ENCODE assay signal across 27 cellular contexts in the genomic region with DNA sequence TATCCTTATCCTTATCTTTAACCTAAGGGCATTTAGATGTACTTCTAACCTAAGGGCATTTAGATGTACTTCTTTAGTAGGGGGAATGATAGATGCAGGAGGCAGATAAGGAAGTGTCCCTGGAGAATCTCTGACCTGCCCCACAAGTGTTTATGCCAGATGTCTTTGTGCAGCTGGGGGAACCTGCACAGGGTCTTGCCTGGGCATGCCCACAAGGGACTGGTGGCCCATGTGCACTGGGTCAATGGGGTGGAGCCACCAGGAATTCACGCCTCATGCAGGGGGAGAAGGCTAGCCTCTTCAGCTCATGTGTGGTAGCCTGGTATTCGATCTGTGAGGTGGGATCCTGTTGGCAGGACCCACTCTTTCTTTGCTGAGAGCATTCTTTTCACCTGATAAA. TPM values are rescaled to one million over a fixed set of nuclear protein-coding genes. Genes with fewer than 3 reads are reported as not detected.
"Had no signal": no experiment of that assay in that cellular context is flagged by ENCODE, and none has a peak within 500 bp of the region (broad histone marks: within the 10 kb centered on the region; RNA-seq: fewer than 3 reads in every experiment).

No MANE protein-coding gene starts in this region.

- H3K27ac ChIP-seq: colonic mucosa, esophagus muscularis mucosa, foreskin keratinocyte, gastroesophageal sphincter, heart left ventricle, hepatocyte, left lung, prostate gland, right atrium auricular region, sigmoid colon, stomach, thyroid gland had no signal

- H2AFZ ChIP-seq: hepatocyte had no signal

- ATAC-seq: foreskin keratinocyte; gastroesophageal sphincter; heart left ventricle; left cardiac atrium; left lung; naive thymus-derived CD8-positive, alpha-beta T cell; stimulated activated naive B cell treated with anti-CD40 and anti-IgM and Interleukin-4, amounts not matched to agents 10 μg/mL and 1 μg/mL and 100 μg/mL, for 72 hours had no signal

- H3K4me2 ChIP-seq: hepatocyte had no signal

- H3K27me3 ChIP-seq: colonic mucosa, esophagus muscularis mucosa, foreskin keratinocyte, gastroesophageal sphincter, left lung, right atrium auricular region, sigmoid colon, stomach, thyroid gland had no signal

- FAIRE-seq: endothelial cell of umbilical vein had no signal

- H3K36me3 ChIP-seq: colonic mucosa, esophagus muscularis mucosa, gastroesophageal sphincter, heart left ventricle, left lung, prostate gland, right atrium auricular region, sigmoid colon, stomach, thyroid gland had no signal

- DNase-seq: colonic mucosa; effector CD8-positive, alpha-beta T cell; foreskin keratinocyte; heart left ventricle; left cardiac atrium; left lung; naive thymus-derived CD8-positive, alpha-beta T cell; nephron progenitor cell; nucleus accumbens; sigmoid colon; stimulated activated naive B cell treated with anti-CD40 and anti-IgM and Interleukin-4, amounts not matched to agents 10 μg/mL and 1 μg/mL and 100 μg/mL, for 72 hours; stomach; thyroid gland had no signal

- H3K9me3 ChIP-seq: colonic mucosa, prostate gland, sigmoid colon, thyroid gland had no signal

- H3K4me3 ChIP-seq: colonic mucosa, esophagus muscularis mucosa, gastroesophageal sphincter, heart left ventricle, hepatocyte, left lung, prostate gland, right atrium auricular region, sigmoid colon, stomach, thyroid gland had no signal

- H3K79me2 ChIP-seq: hepatocyte had no signal

- H3K4me1 ChIP-seq: colonic mucosa, esophagus muscularis mucosa, gastroesophageal sphincter, heart left ventricle, left lung, prostate gland, right atrium auricular region, sigmoid colon, stomach, thyroid gland had no signal

RNA-seq across cellular contexts. Expression of gene CA10, which starts 38.0 kb away (rescaled TPM):
- total RNA-seq: chondrocyte; endothelial cell of umbilical vein; esophagus muscularis mucosa; fibroblast of lung; gastroesophageal sphincter; heart left ventricle; left cardiac atrium; left lung; lower leg skin; lung microvascular endothelial cell; mesenteric fat pad; myocyte; naive thymus-derived CD8-positive, alpha-beta T cell; osteocyte; right atrium auricular region; subcutaneous adipose tissue; thyroid gland had no signal
- polyA plus RNA-seq: endothelial cell of umbilical vein; fibroblast of lung; heart left ventricle; hepatocyte; naive thymus-derived CD8-positive, alpha-beta T cell; stomach had no signal
